In the genomic region with DNA sequence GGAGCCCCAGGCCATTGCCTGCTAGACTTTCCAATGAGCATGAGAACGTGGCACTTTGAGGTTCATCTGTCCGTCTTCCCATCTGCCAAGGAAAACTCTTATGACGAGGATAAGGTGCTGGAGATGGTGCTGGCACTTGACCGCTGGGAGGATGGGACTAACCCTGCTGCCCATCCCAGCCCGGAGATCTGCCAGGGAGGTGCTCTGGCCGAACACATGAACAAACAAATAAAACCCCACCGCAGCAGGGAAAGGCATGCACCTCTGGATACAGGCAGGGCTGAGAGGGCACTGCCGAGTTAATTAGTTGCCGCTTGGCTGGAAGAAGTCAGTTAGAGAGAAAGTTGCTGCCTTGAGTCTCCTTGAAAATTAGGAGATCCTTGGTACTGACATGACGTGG, we compare ENCODE assay signal across 28 cellular contexts.
"Had no signal": no experiment of that assay in that cellular context is flagged by ENCODE, and none has a peak within 500 bp of the region (broad histone marks: within the 10 kb centered on the region; RNA-seq: fewer than 3 reads in every experiment).

No MANE protein-coding gene starts in this region.

- H3K27me3 ChIP-seq: pancreas, tibial artery, upper lobe of left lung, uterus had no signal

- ATAC-seq: effector memory CD8-positive, alpha-beta T cell; gastroesophageal sphincter; left colon; left ventricle myocardium superior; sciatic nerve; stimulated activated memory B cell treated with anti-CD40 and anti-IgM and Interleukin-4, amounts not matched to agents 10 μg/mL and 1 μg/mL and 100 μg/mL, for 72 hours had no signal

- H3K4me3 Mint-ChIP-seq: effector memory CD8-positive, alpha-beta T cell; naive B cell; nephron; stimulated activated memory B cell treated with anti-CD40 and anti-IgM and Interleukin-4, amounts not matched to agents 10 μg/mL and 1 μg/mL and 100 μg/mL, for 72 hours; stimulated activated naive CD8-positive, alpha-beta T cell treated with anti-CD3 and anti-CD28 coated beads, Interleukin-15, Interleukin-2, amounts not matched to agents 100 ng/mL and 50 ng/mL, for 24 hours had no signal

- H3K36me3 ChIP-seq: esophagus squamous epithelium, gastroesophageal sphincter, pancreas, prostate gland, spleen, tibial artery, upper lobe of left lung, uterus had no signal

- H3K9me3 Mint-ChIP-seq: effector memory CD8-positive, alpha-beta T cell; nephron; stimulated activated naive CD8-positive, alpha-beta T cell treated with anti-CD3 and anti-CD28 coated beads, Interleukin-15, Interleukin-2, amounts not matched to agents 100 ng/mL and 50 ng/mL, for 24 hours had no signal

- H3K4me3 ChIP-seq: esophagus squamous epithelium, gastroesophageal sphincter, lung, pancreas, prostate gland, spleen, tibial artery, upper lobe of left lung, uterus had no signal

- DNase-seq: cortex of kidney; effector memory CD8-positive, alpha-beta T cell; esophagus squamous epithelium; foreskin fibroblast; glutamatergic neuron; left colon; left ventricle myocardium superior; mesenchymal stem cell; naive B cell; occipital lobe; retina; spleen; stimulated activated CD4-positive, alpha-beta T cell treated with anti-CD3 and anti-CD28 coated beads, Interleukin-15, amount 100 ng/mL, for 24 hours; stimulated activated CD4-positive, alpha-beta T cell treated with anti-CD3 and anti-CD28 coated beads, Interleukin-1b, Interleukin-23, amount 100 ng/mL, for 48 hours; stimulated activated CD4-positive, alpha-beta T cell treated with anti-CD3 and anti-CD28 coated beads, Interleukin-4, amount 100 ng/mL, for 24 hours; tibial artery; upper lobe of left lung; uterus had no signal

- H3K27ac ChIP-seq: epithelial cell of prostate, esophagus squamous epithelium, gastroesophageal sphincter, pancreas, prostate gland, spleen, tibial artery, upper lobe of left lung, uterus had no signal

- H3K9me3 ChIP-seq: esophagus squamous epithelium, gastroesophageal sphincter, pancreas, prostate gland, spleen, tibial artery, upper lobe of left lung, uterus had no signal

- H3K27ac Mint-ChIP-seq: effector memory CD8-positive, alpha-beta T cell; nephron; stimulated activated memory B cell treated with anti-CD40 and anti-IgM and Interleukin-4, amounts not matched to agents 10 μg/mL and 1 μg/mL and 100 μg/mL, for 72 hours; stimulated activated naive CD8-positive, alpha-beta T cell treated with anti-CD3 and anti-CD28 coated beads, Interleukin-15, Interleukin-2, amounts not matched to agents 100 ng/mL and 50 ng/mL, for 24 hours had no signal

- H3K4me1 Mint-ChIP-seq: naive B cell; nephron; stimulated activated memory B cell treated with anti-CD40 and anti-IgM and Interleukin-4, amounts not matched to agents 10 μg/mL and 1 μg/mL and 100 μg/mL, for 72 hours had no signal

- H3K36me3 Mint-ChIP-seq: naive B cell; stimulated activated memory B cell treated with anti-CD40 and anti-IgM and Interleukin-4, amounts not matched to agents 10 μg/mL and 1 μg/mL and 100 μg/mL, for 72 hours had no signal

- FAIRE-seq: keratinocyte, pancreas had no signal

- H3K4me1 ChIP-seq: esophagus squamous epithelium, gastroesophageal sphincter, prostate gland, spleen, upper lobe of left lung, uterus had no signal
